In the genomic region with DNA sequence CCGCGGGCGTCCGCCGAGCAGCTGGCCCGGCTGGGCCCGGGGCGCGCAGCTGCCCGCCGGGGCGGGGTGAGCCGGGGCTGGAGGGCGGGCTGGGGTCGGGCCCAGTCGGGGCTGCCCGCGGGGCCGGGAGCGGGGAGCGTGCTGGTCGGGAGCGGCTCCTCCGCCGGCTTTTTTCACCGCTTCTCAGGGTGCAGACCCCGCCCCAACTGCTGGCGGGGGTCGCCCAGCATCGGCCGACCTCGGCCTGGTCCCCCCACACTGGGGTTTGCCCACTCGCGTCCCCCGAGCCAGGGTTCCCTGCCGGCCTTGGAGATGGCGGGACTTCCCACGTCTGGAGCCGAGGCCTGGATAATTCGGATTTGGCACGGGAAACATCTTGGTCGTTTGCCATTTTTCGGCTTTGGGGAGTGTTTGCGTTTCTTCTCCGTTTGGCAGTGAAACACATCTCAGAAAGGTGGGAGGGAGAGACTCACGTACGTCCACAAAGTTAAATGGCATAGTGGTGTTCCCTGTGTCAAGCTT, we compare ENCODE assay signal across 8 cellular contexts. TPM values are rescaled to one million over a fixed set of nuclear protein-coding genes. Genes with fewer than 3 reads are reported as not detected.
A peak's percentile ranks its signal among the peaks of the same experiment; 100 is the strongest.
DNase-seq lines count a peak whose midpoint lies in the region; ATAC-seq and TF ChIP-seq lines count a peak whose summit lies in the region.

No MANE protein-coding gene starts in this region.

- ATAC-seq in GM19351 (IDR thresholded peaks at IDR 0.05; ENCODE audit: unreplicated experiment): peak; percentile 24
- ATAC-seq in HG03469 (IDR thresholded peaks at IDR 0.05; ENCODE audit: unreplicated experiment): peak; percentile 10
- peak; percentile 12 for ATAC-seq in lung (ENCODE audit: insufficient read depth, low FRiP score)

- H3K27ac ChIP-seq in C4-2B: peak overlapping the region; percentile 92
- H3K27ac ChIP-seq in lung (ENCODE audit: low read depth in 1 of 2, low read length in 1 of 2): peak overlapping the region; percentile 71 to 93
- peak overlapping the region; percentile 41 for H3K27ac ChIP-seq in temporal lobe (ENCODE audit: low read depth, low read length)

- no peaks in the 10 kb centered on the region for H3K27me3 Mint-ChIP-seq in T-helper 1 cell treated with Interleukin-12 subunit alpha and Interleukin-12 subunit beta and Interleukin-4 antibody, amounts not matched to agents 30 μg/mL and 1 μg/mL, for 36 hours (ENCODE audit: low read depth)

- no peaks in the 10 kb centered on the region for H3K27me3 ChIP-seq in lung (ENCODE audit: control insufficient read depth, insufficient read depth)

- peaks cover 15 to 18% of the 10 kb centered on the region in 2 donors for H3K4me1 ChIP-seq in lung (ENCODE audit: control insufficient read depth in 2 of 2, insufficient read depth in 2 of 2, low read length in 2 of 2)

- peak; percentile 54 for DNase-seq in dermis blood vessel endothelial cell
- peak; percentile 65 for DNase-seq in lung (ENCODE audit: low spot score)
- no peak for DNase-seq in DMS153 treated with DMSO at 0.1 percent for 48 hours (lab: John Stamatoyannopoulos, UW; ENCODE audit: unreplicated experiment)

- peaks cover 15% of the 10 kb centered on the region for H3K36me3 Mint-ChIP-seq in T-helper 1 cell treated with Interleukin-12 subunit alpha and Interleukin-12 subunit beta and Interleukin-4 antibody, amounts not matched to agents 30 μg/mL and 1 μg/mL, for 36 hours (ENCODE audit: low read depth)

- peak overlapping the region; percentile 100 for H3K4me3 ChIP-seq in lung

- whole genome bisulfite sequencing in lung, 2 donors: 0 to 1% methylated on average over 31 to 47 of the region's 47 CpGs

- H3K27ac Mint-ChIP-seq in T-helper 1 cell treated with Interleukin-12 subunit alpha and Interleukin-12 subunit beta and Interleukin-4 antibody, amounts not matched to agents 30 μg/mL and 1 μg/mL, for 36 hours: peak overlapping the region; percentile 94

- H3K9me3 ChIP-seq in lung (ENCODE audit: control insufficient read depth in 2 of 2, insufficient read depth in 1 of 2, low read length in 1 of 2): no peaks in the 10 kb centered on the region

- peaks cover 0 to 3% of the 10 kb centered on the region in 2 donors for H3K36me3 ChIP-seq in lung (ENCODE audit: control insufficient read depth in 2 of 2, insufficient read depth in 2 of 2, low read length in 2 of 2)

- no peaks in the 10 kb centered on the region for H3K9me3 Mint-ChIP-seq in T-helper 1 cell treated with Interleukin-12 subunit alpha and Interleukin-12 subunit beta and Interleukin-4 antibody, amounts not matched to agents 30 μg/mL and 1 μg/mL, for 36 hours

- peaks cover 18% of the 10 kb centered on the region for H3K4me1 Mint-ChIP-seq in T-helper 1 cell treated with Interleukin-12 subunit alpha and Interleukin-12 subunit beta and Interleukin-4 antibody, amounts not matched to agents 30 μg/mL and 1 μg/mL, for 36 hours (ENCODE audit: low read depth)

- TF ChIP-seq CTCF in C4-2B (conservative IDR thresholded peaks at IDR 0.05) (no peak), lung (IDR thresholded peaks at IDR 0.05; ENCODE audit: control extremely low read depth, extremely low read depth) (no peak)

- peak overlapping the region; percentile 95 for H3K4me3 Mint-ChIP-seq in T-helper 1 cell treated with Interleukin-12 subunit alpha and Interleukin-12 subunit beta and Interleukin-4 antibody, amounts not matched to agents 30 μg/mL and 1 μg/mL, for 36 hours

RNA-seq across cellular contexts. Expression of gene TMEM248, which starts 0.4 kb away (rescaled TPM):
- total RNA-seq in dermis blood vessel endothelial cell: 92.6 and 97.2 TPM in 2 replicates
- 100 to 1,000 TPM in 1 of 2 donors, 10 to 100 TPM in 1; 74.2 to 114 TPM for total RNA-seq in lung
- polyA plus RNA-seq in lung: 10 to 100 TPM; 46.0 to 52.0 TPM
- 36.6 TPM for total RNA-seq in temporal lobe

Comparison
In these comparisons a context has a peak if more than half of its experiments do, and no peak if none do; other contexts are left out.
1. H3K27ac ChIP-seq: peak in every context shown above with its lines; median percentile 92 in C4-2B; 82 in lung; 41 in temporal lobe.